In genomic region chr6:167115054-167115453, GRCh38 we compare ENCODE assay signal across 20 cellular contexts. TPM values are rescaled to one million over a fixed set of nuclear protein-coding genes. Genes with fewer than 3 reads are reported as not detected.
A peak's percentile ranks its signal among the peaks of the same experiment; 100 is the strongest.
DNase-seq lines count a peak whose midpoint lies in the region; ATAC-seq, FAIRE-seq and TF ChIP-seq lines count a peak whose summit lies in the region.
"Had no signal": no experiment of that assay in that cellular context is flagged by ENCODE, and none has a peak within 500 bp of the region (broad histone marks: within the 10 kb centered on the region; RNA-seq: fewer than 3 reads in every experiment).

No MANE protein-coding gene starts in this region.

- H3K27ac Mint-ChIP-seq in activated CD4-positive, alpha-beta T cell treated with anti-CD3 and anti-CD28 coated beads for 36 hours, result peak overlapping the region; percentile 84
- H3K27ac Mint-ChIP-seq: activated naive CD8-positive, alpha-beta T cell had no signal

- H3K36me3 Mint-ChIP-seq in activated CD4-positive, alpha-beta T cell treated with anti-CD3 and anti-CD28 coated beads for 36 hours (ENCODE audit: low read depth), result no peaks in the 10 kb centered on the region
- H3K36me3 Mint-ChIP-seq: activated naive CD8-positive, alpha-beta T cell had no signal

- H3K27me3 ChIP-seq in neural cell (ENCODE audit: insufficient read depth, low read depth, low read length), result no peaks in the 10 kb centered on the region
- H3K27me3 ChIP-seq in pancreas, result no peaks in the 10 kb centered on the region

- H3K9me3 ChIP-seq in neural cell (ENCODE audit: low read length) (no peaks in the 10 kb centered on the region), pancreas (no peaks in the 10 kb centered on the region)
- H3K9me3 ChIP-seq: A549, psoas muscle, suprapubic skin had no signal

- POLR2A ChIA-PET in activated CD4-positive, alpha-beta T cell treated with anti-CD3 and anti-CD28 coated beads for 36 hours (lab: Charles Lee), result interaction anchor here (0.7 to 1.7 kb wide), 2 partner anchors 21 to 67 kb away, joined by 3 to 7 read pairs; no protein-coding TSS in a partner anchor

- H3F3A ChIP-seq in neural cell (ENCODE audit: insufficient read depth, low read length, poor library complexity, severe bottlenecking), result no peaks in the 10 kb centered on the region

- TF ChIP-seq RAD21 in neural cell (conservative IDR thresholded peaks at IDR 0.05), result no peak

- H3K9me2 ChIP-seq in neural cell (ENCODE audit: insufficient read depth, low read length), result no peaks in the 10 kb centered on the region

- H2AFZ ChIP-seq in neural cell (ENCODE audit: low read depth, low read length), result no peak overlapping the region

- intact Hi-C loops in activated CD4-positive, alpha-beta T cell treated with anti-CD3 and anti-CD28 coated beads for 36 hours (cut with DNase I, micrococcal nuclease), result loop anchor here (2.0 kb wide), 2 partner anchors 66 to 68 kb away; no protein-coding TSS in a partner anchor
- intact Hi-C loops in pancreas (cut with DNase I), result no loop called here

- H3K9me3 Mint-ChIP-seq in activated CD4-positive, alpha-beta T cell treated with anti-CD3 and anti-CD28 coated beads for 36 hours (ENCODE audit: low read depth), result no peaks in the 10 kb centered on the region

- FAIRE-seq in pancreas (lab: Jason Lieb, UNC), result no peak
- FAIRE-seq: A549 had no signal

- H3K4me1 ChIP-seq in pancreas, result no peaks in the 10 kb centered on the region
- H3K4me1 ChIP-seq: A549, HAP-1, psoas muscle had no signal

- no peaks in the 10 kb centered on the region for H3K27me3 Mint-ChIP-seq in activated CD4-positive, alpha-beta T cell treated with anti-CD3 and anti-CD28 coated beads for 36 hours
- H3K27me3 Mint-ChIP-seq: activated naive CD8-positive, alpha-beta T cell had no signal

- H3K4me2 ChIP-seq in neural cell (ENCODE audit: low read length), result no peak overlapping the region
- H3K4me2 ChIP-seq: A549 had no signal

- TF ChIP-seq CTCF in GM12872 (IDR thresholded peaks at IDR 0.05; ENCODE audit: insufficient read depth, low read depth, low read length) (peak; percentile 63), neural cell (IDR thresholded peaks at IDR 0.05; ENCODE audit: poor library complexity, severe bottlenecking) (no peak), pancreas (IDR thresholded peaks at IDR 0.05) (no peak)

- H3K79me2 ChIP-seq in neural cell (replicated peaks; ENCODE audit: insufficient read depth, low read length), result no peaks in the 10 kb centered on the region

- peaks cover 72% of the 10 kb centered on the region for H3K4me1 Mint-ChIP-seq in activated CD4-positive, alpha-beta T cell treated with anti-CD3 and anti-CD28 coated beads for 36 hours

- H4K20me1 ChIP-seq in neural cell (ENCODE audit: insufficient read depth), result no peaks in the 10 kb centered on the region

- H3K4me3 ChIP-seq in neural cell (ENCODE audit: low read length), result no peak overlapping the region
- no peak overlapping the region for H3K4me3 ChIP-seq in pancreas
- H3K4me3 ChIP-seq: A549, HAP-1, psoas muscle, suprapubic skin had no signal

- CTCF ChIA-PET in activated CD4-positive, alpha-beta T cell treated with anti-CD3 and anti-CD28 coated beads for 36 hours (lab: Charles Lee), result no interaction called here

- no peak for DNase-seq in activated CD4-positive, alpha-beta T cell treated with anti-CD3 and anti-CD28 coated beads for 36 hours
- no peak for DNase-seq in activated CD4-positive, alpha-beta T cell treated with anti-CD3 and anti-CD28 coated beads for 1 hour
- peak; percentile 19 for DNase-seq in SK-N-DZ (ENCODE audit: low spot score)
- no peak for DNase-seq in cerebellar nuclear complex (lab: John Stamatoyannopoulos, UW)
- no peak for DNase-seq in pancreas
- DNase-seq: effector CD8-positive, alpha-beta T cell; KBM-7; NCI-H1436; NCI-H446; OCI-M1; psoas muscle had no signal

- peak overlapping the region; percentile 73 for H3K4me3 Mint-ChIP-seq in activated CD4-positive, alpha-beta T cell treated with anti-CD3 and anti-CD28 coated beads for 36 hours
- H3K4me3 Mint-ChIP-seq: activated naive CD8-positive, alpha-beta T cell had no signal

- ATAC-seq in activated CD4-positive, alpha-beta T cell treated with anti-CD3 and anti-CD28 coated beads for 36 hours, result no peak
- ATAC-seq in HG03097 (IDR thresholded peaks at IDR 0.05; ENCODE audit: low FRiP score, unreplicated experiment), result no peak
- ATAC-seq in pancreas, result no peak
- ATAC-seq: A549, psoas muscle had no signal

- no peak overlapping the region for H3K9ac ChIP-seq in neural cell (ENCODE audit: low read length)

- H3K27ac ChIP-seq in neural cell (ENCODE audit: low read length) (peak overlapping the region; percentile 11), pancreas (no peak overlapping the region)
- H3K27ac ChIP-seq: A549, psoas muscle, suprapubic skin had no signal

- H3K36me3 ChIP-seq in neural cell (ENCODE audit: insufficient read depth, low read length) (no peaks in the 10 kb centered on the region), pancreas (no peaks in the 10 kb centered on the region)
- H3K36me3 ChIP-seq: HAP-1, suprapubic skin had no signal

- TF ChIP-seq EP300 in neural cell (conservative IDR thresholded peaks at IDR 0.05; ENCODE audit: poor library complexity, severe bottlenecking), result no peak

- WGBS in pancreas, 2 donors, result 70 to 78% methylated on average over 10 of the region's 10 CpGs

TF ChIP-seq in neural cell, 6 proteins besides CTCF, POLR2A, EP300 and RAD21:
- TF ChIP-seq MXI1 (conservative IDR thresholded peaks at IDR 0.05; ENCODE audit: poor library complexity, severe bottlenecking) (no peak), REST (IDR thresholded peaks at IDR 0.05; ENCODE audit: borderline replicate concordance) (no peak), EZH2 (IDR thresholded peaks at IDR 0.05; ENCODE audit: borderline replicate concordance, insufficient read depth, low read length, poor library complexity, severe bottlenecking) (no peak), SMC3 (conservative IDR thresholded peaks at IDR 0.05; ENCODE audit: poor library complexity) (no peak), POLR2AphosphoS5 (IDR thresholded peaks at IDR 0.05) (no peak), TAF1 (IDR thresholded peaks at IDR 0.05; ENCODE audit: low read depth) (no peak)

RNA-seq across cellular contexts. Expression of gene CCR6, which starts 7.8 kb away (rescaled TPM):
- 1 to 10 TPM; 3.4 to 4.0 TPM for total RNA-seq in activated CD4-positive, alpha-beta T cell treated with anti-CD3 and anti-CD28 coated beads for 36 hours
- polyA plus RNA-seq in SK-N-DZ (2014; cell fraction: cytosol; rRNA removed), result 0.35 and 1.0 TPM in 2 replicates
- not detected in 2 replicates for polyA plus RNA-seq in SK-N-DZ (2014; cell fraction: nucleus; rRNA removed)
- polyA plus RNA-seq in neural cell (0.68 TPM in 1 of 2 replicates, not detected in the other), pancreas (under 1 TPM; 0.08 to 0.21 TPM)
- not detected in 2 replicates for polyA minus RNA-seq in neural cell
- under 1 TPM in 1 of 6 donors, not detected in 5; 0.31 TPM for total RNA-seq in pancreas
- total RNA-seq: myocyte, psoas muscle had no signal

RNA-seq across cellular contexts. Expression of gene GPR31, which starts 42.7 kb away (rescaled TPM):
- total RNA-seq in activated CD4-positive, alpha-beta T cell treated with anti-CD3 and anti-CD28 coated beads for 36 hours, result not detected
- polyA plus RNA-seq in SK-N-DZ (2014; cell fraction: cytosol; rRNA removed), result not detected in 2 replicates
- polyA plus RNA-seq in SK-N-DZ (2014; cell fraction: nucleus; rRNA removed), result not detected in 2 replicates
- polyA plus RNA-seq in neural cell (not detected in 2 replicates), pancreas (not detected)
- polyA minus RNA-seq in neural cell, result not detected in 2 replicates
- total RNA-seq in pancreas, result not detected
- total RNA-seq: liver, myocyte, psoas muscle, suprapubic skin had no signal
- polyA plus RNA-seq: A549, liver, psoas muscle had no signal

Comparison
In these comparisons a context has a peak if more than half of its experiments do, and no peak if none do; other contexts are left out.
1. intact Hi-C loops: an anchor here in activated CD4-positive, alpha-beta T cell treated with anti-CD3 and anti-CD28 coated beads for 36 hours (2.0 kb wide); none called in pancreas.